Comparison of ENCODE assay signal across 16 cellular contexts in genomic region chr11:120786206-120786735, GRCh38.
DNase-seq lines count a peak whose midpoint lies in the region; ATAC-seq and TF ChIP-seq lines count a peak whose summit lies in the region.
"Had no signal": no experiment of that assay in that cellular context is flagged by ENCODE, and none has a peak within 500 bp of the region (broad histone marks: within the 10 kb centered on the region; RNA-seq: fewer than 3 reads in every experiment).

No MANE protein-coding gene starts in this region.

- H3K4me1 ChIP-seq in right atrium auricular region = no peaks in the 10 kb centered on the region
- H3K4me1 ChIP-seq: BLaER1 had no signal

- H3K27ac ChIP-seq in right atrium auricular region = no peak overlapping the region
- H3K27ac ChIP-seq: BLaER1, GM23248, HL-60 had no signal

- intact Hi-C loops in Right ventricle myocardium superior (cut with DNase I) = no loop called here

- no peak overlapping the region for H3K4me3 ChIP-seq in right atrium auricular region
- H3K4me3 ChIP-seq: BLaER1, GM23248 had no signal

- TF ChIP-seq CTCF in right atrium auricular region (IDR thresholded peaks at IDR 0.05) = no peak

- no peaks in the 10 kb centered on the region for H3K9me3 ChIP-seq in right atrium auricular region
- H3K9me3 ChIP-seq: BLaER1 had no signal

- DNase-seq in right atrium auricular region (ENCODE audit: low spot score) = peak; percentile 38
- no peak for DNase-seq in Right ventricle myocardium superior
- peak; percentile 28 for DNase-seq in left lobe of liver (ENCODE audit: low spot score)
- peak; percentile 24 for DNase-seq in ureter (ENCODE audit: low spot score)
- no peak for DNase-seq in NCI-H1436 treated with DMSO at 0.1 percent for 48 hours (lab: John Stamatoyannopoulos, UW)
- DNase-seq in activated gamma-delta T cell (lab: John Stamatoyannopoulos, UW) = no peak
- no peak for DNase-seq in OCI-M1 (lab: John Stamatoyannopoulos, UW)
- DNase-seq: 8988T; Calu3; CD4-positive, alpha-beta memory T cell; DMS79 treated with DMSO at 0.1 percent for 48 hours; GF-D8; GM23248; HCEC 1CT had no signal

- no peaks in the 10 kb centered on the region for H3K27me3 ChIP-seq in right atrium auricular region
- H3K27me3 ChIP-seq: BLaER1 had no signal

- ATAC-seq in Right ventricle myocardium superior (ENCODE audit: poor library complexity) (no peak), left lobe of liver (no peak)

- H3K36me3 ChIP-seq in right atrium auricular region = no peaks in the 10 kb centered on the region
- H3K36me3 ChIP-seq: BLaER1 had no signal

Comparison
In these comparisons a context has a peak if more than half of its experiments do, and no peak if none do; other contexts are left out.
1. DNase-seq: peak in right atrium auricular region (single experiment), left lobe of liver (single experiment) and ureter (single experiment); none in Right ventricle myocardium superior (single experiment), NCI-H1436 treated with DMSO at 0.1 percent for 48 hours (single experiment), activated gamma-delta T cell (single experiment) and OCI-M1 (single experiment).